9 cellular contexts compared by ENCODE assay signal in the genomic region with DNA sequence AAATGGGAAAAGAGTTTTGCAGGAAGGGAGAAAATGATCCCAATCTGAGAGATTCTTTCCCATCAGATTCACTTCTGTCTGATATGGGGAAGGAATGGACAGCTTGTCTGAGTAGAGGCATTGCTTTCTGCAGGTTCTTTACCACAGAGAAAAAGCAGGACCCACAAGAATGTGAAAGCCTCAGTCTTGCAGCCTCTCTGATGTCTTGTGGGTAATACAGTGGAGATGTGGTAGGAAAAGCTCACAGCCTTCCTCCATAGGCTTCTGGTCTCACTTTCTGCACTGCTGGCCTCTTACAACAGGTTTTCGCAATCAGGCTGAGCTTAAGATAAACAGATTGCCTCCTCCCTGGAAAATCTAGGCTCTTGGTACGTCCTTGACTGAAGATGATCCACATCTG. TPM values are rescaled to one million over a fixed set of nuclear protein-coding genes. Genes with fewer than 3 reads are reported as not detected.
DNase-seq lines count a peak whose midpoint lies in the region; ATAC-seq and TF ChIP-seq lines count a peak whose summit lies in the region.
"Had no signal": no experiment of that assay in that cellular context is flagged by ENCODE, and none has a peak within 500 bp of the region (broad histone marks: within the 10 kb centered on the region; RNA-seq: fewer than 3 reads in every experiment).

No MANE protein-coding gene starts in this region.

- no peak overlapping the region for H2BK12ac ChIP-seq in neuronal stem cell (ENCODE audit: low read length)

- TF ChIP-seq CTCF in DND-41 (IDR thresholded peaks at IDR 0.05; ENCODE audit: borderline replicate concordance, extremely low read depth, low read length, poor library complexity, severe bottlenecking) (no peak), HCT116 (IDR thresholded peaks at IDR 0.05 in 2 of 3, conservative IDR thresholded peaks at IDR 0.05 in 1 of 3; ENCODE audit: borderline replicate concordance in 1 of 3, insufficient read depth in 1 of 3, low read depth in 2 of 3, low read length in 2 of 3) (no peak), SK-N-SH (IDR thresholded peaks at IDR 0.05) (no peak)

- H3K9ac ChIP-seq in DND-41 (ENCODE audit: low read depth, low read length) (peak overlapping the region; percentile 57), HCT116 (ENCODE audit: low read length) (no peak overlapping the region), SK-N-SH (peak overlapping the region; percentile 62; the same call in 1 of the 2 replicates), neuronal stem cell (ENCODE audit: low read depth, low read length, poor library complexity) (no peak overlapping the region)

- TSS peak; percentile 63 for BruUV-seq in HCT116 (replicated peaks; lab: Mats Ljungman, UMichigan)

- no peak for TF ChIP-seq RAD21 in HCT116 (IDR thresholded peaks at IDR 0.05; ENCODE audit: low read depth)
- no peak for TF ChIP-seq RAD21 in SK-N-SH (IDR thresholded peaks at IDR 0.05; ENCODE audit: low read length)

- CTCF ChIA-PET in HCT116 (lab: Charles Lee), result interaction anchor here (0.6 to 1.5 kb wide), 2 partner anchors 23 to 137 kb away, joined by 3 to 7 read pairs; no protein-coding TSS in a partner anchor
- CTCF ChIA-PET in SK-N-SH (lab: Yijun Ruan, JAX), result interaction anchor here (1.1 to 1.9 kb wide), 2 partner anchors 24 to 134 kb away, joined by 3 to 5 read pairs; no protein-coding TSS in a partner anchor

- no peaks in the 10 kb centered on the region for H3K9me2 ChIP-seq in HCT116 (ENCODE audit: insufficient read depth)
- 0 out of 2 replicates have a peak, but pooled peaks cover 3% of the 10 kb centered on the region for H3K9me2 ChIP-seq in SK-N-SH

- no peak overlapping the region for H4K8ac ChIP-seq in neuronal stem cell (ENCODE audit: low read depth, low read length)

- no peak for TF ChIP-seq POLR2A in HCT116 (IDR thresholded peaks at IDR 0.05; ENCODE audit: borderline replicate concordance, extremely low read depth, insufficient read depth, insufficient read length)

- POLR2A ChIA-PET in HCT116 (lab: Charles Lee) (interaction anchor here (1.1 kb wide), 1 partner anchor 21 kb away, joined by 7 read pairs; a partner anchor contains a TSS), SK-N-SH (lab: Yijun Ruan, JAX) (no interaction called here)

- no peak overlapping the region for H2AK5ac ChIP-seq in neuronal stem cell (ENCODE audit: low read depth, low read length)

- H3K79me1 ChIP-seq in neuronal stem cell (ENCODE audit: low read depth, low read length), result no peaks in the 10 kb centered on the region

- RAD21 ChIA-PET in HCT116 (lab: Charles Lee; ENCODE audit: low non-redundant PET in 1 of 2, low total read pairs in 2 of 2, uncharacterized antibody in 2 of 2, unreplicated experiment in 2 of 2), result no interaction called here

- H3K27me3 ChIP-seq in DND-41 (ENCODE audit: insufficient read depth, low read length, poor library complexity), result no peaks in the 10 kb centered on the region
- H3K27me3 ChIP-seq in HCT116 (ENCODE audit: insufficient read depth, low read length), result no peaks in the 10 kb centered on the region
- no peaks in the 10 kb centered on the region for H3K27me3 ChIP-seq in SK-N-SH (ENCODE audit: insufficient read depth)
- no peaks in the 10 kb centered on the region for H3K27me3 ChIP-seq in neuronal stem cell (ENCODE audit: control insufficient read depth in 3 of 3, insufficient read depth in 3 of 3, low read depth in 1 of 3, low read length in 3 of 3)

- no peak for TF ChIP-seq EP300 in SK-N-SH (IDR thresholded peaks at IDR 0.05; ENCODE audit: borderline replicate concordance in 1 of 2, low read depth in 1 of 2, low read length in 1 of 2)

- H4K20me1 ChIP-seq in DND-41 (ENCODE audit: insufficient read depth, low read length), result no peaks in the 10 kb centered on the region
- H4K20me1 ChIP-seq in HCT116 (ENCODE audit: insufficient read depth), result no peaks in the 10 kb centered on the region
- no peaks in the 10 kb centered on the region for H4K20me1 ChIP-seq in SK-N-SH (ENCODE audit: insufficient read depth)

- no peaks in the 10 kb centered on the region for H3K9me3 ChIP-seq in DND-41 (ENCODE audit: insufficient read depth, low read length, severe bottlenecking)
- H3K9me3 ChIP-seq in HCT116 (ENCODE audit: control insufficient read depth in 1 of 2, insufficient read depth in 1 of 2, low read depth in 1 of 2, low read length in 2 of 2), result no peaks in the 10 kb centered on the region
- H3K9me3 ChIP-seq in SK-N-SH, result no peaks in the 10 kb centered on the region
- no peaks in the 10 kb centered on the region for H3K9me3 ChIP-seq in neuronal stem cell (replicated peaks in 1 of 2; ENCODE audit: control insufficient read depth in 2 of 2, insufficient read depth in 1 of 2, low read depth in 1 of 2, low read length in 2 of 2)

- H4K91ac ChIP-seq in neuronal stem cell (ENCODE audit: low read depth, low read length, poor library complexity), result no peak overlapping the region

- no peak overlapping the region for H3K18ac ChIP-seq in neuronal stem cell (ENCODE audit: low read length)

- H2AFZ ChIP-seq in DND-41 (ENCODE audit: low read depth, low read length) (peak overlapping the region; percentile 72), HCT116 (ENCODE audit: low read depth, low read length, poor library complexity, severe bottlenecking) (peak overlapping the region; percentile 52), SK-N-SH (ENCODE audit: low read depth) (peak overlapping the region; percentile 94), neuronal stem cell (ENCODE audit: low read length) (peak overlapping the region; percentile 88)

- H3K4me1 ChIP-seq in DND-41 (ENCODE audit: insufficient read depth, low read length) (peaks cover 19% of the 10 kb centered on the region), HCT116 (ENCODE audit: control insufficient read depth in 1 of 2, insufficient read depth in 2 of 2, low read length in 2 of 2) (peaks cover 2 to 11% of the 10 kb centered on the region in 2 experiments; a peak in 3 of 4 replicates), SK-N-SH (ENCODE audit: control insufficient read depth in 1 of 2, insufficient read depth in 2 of 2, low read depth in 1 of 2, low read length in 1 of 2) (peaks cover 2 to 13% of the 10 kb centered on the region in 2 experiments; a peak in 2 of 4 replicates), neuronal stem cell (ENCODE audit: control insufficient read depth in 2 of 2, insufficient read depth in 1 of 2, low read depth in 1 of 2, low read length in 2 of 2) (peaks cover 1 to 3% of the 10 kb centered on the region in 2 donors)

- intact Hi-C loops in HCT116 (cut with micrococcal nuclease), result no loop called here

- peaks cover 23% of the 10 kb centered on the region for H3F3A ChIP-seq in SK-N-SH (replicated peaks; ENCODE audit: insufficient read depth)

- H3K27ac ChIP-seq in DND-41 (ENCODE audit: low read length) (peak overlapping the region; percentile 91), HCT116 (ENCODE audit: low read depth, low read length) (no peak overlapping the region), SK-N-SH (ENCODE audit: low read depth in 2 of 2, low read length in 1 of 2) (peak overlapping the region; percentile 78 to 91), neuronal stem cell (replicated peaks; ENCODE audit: low read length) (no peak overlapping the region)

- H3K4me2 ChIP-seq in DND-41 (ENCODE audit: insufficient read depth, low read length) (peak overlapping the region; percentile 73), HCT116 (ENCODE audit: low read length) (peak overlapping the region; percentile 68), SK-N-SH (peak overlapping the region; percentile 78), neuronal stem cell (ENCODE audit: insufficient read depth, low read length, poor library complexity, severe bottlenecking) (peak overlapping the region; percentile 35)

- H3K36me3 ChIP-seq in DND-41 (ENCODE audit: insufficient read depth, low read length) (no peaks in the 10 kb centered on the region), HCT116 (ENCODE audit: control insufficient read depth in 1 of 2, insufficient read depth in 2 of 2, low read length in 2 of 2) (no peaks in the 10 kb centered on the region), SK-N-SH (replicated peaks in 1 of 2; ENCODE audit: control insufficient read depth in 1 of 2, insufficient read depth in 2 of 2, low read length in 1 of 2) (no peaks in the 10 kb centered on the region), neuronal stem cell (replicated peaks in 1 of 2; ENCODE audit: control insufficient read depth in 2 of 2, insufficient read depth in 2 of 2, low read length in 2 of 2) (no peaks in the 10 kb centered on the region)

- H2BK15ac ChIP-seq in neuronal stem cell (ENCODE audit: low read length), result no peak overlapping the region

- H3K4me3 ChIP-seq in DND-41 (ENCODE audit: low read depth in 1 of 2, low read length in 2 of 2) (peak overlapping the region; percentile 49 to 64; a peak in 3 of 4 replicates), HCT116 (replicated peaks in 1 of 2; ENCODE audit: low read depth in 1 of 2, low read length in 2 of 2) (peak overlapping the region; percentile 54 to 70), SK-N-SH (ENCODE audit: low read depth in 2 of 2, low read length in 1 of 2) (peak overlapping the region; percentile 64 to 65), neuronal stem cell (ENCODE audit: low read length in 2 of 2) (peak overlapping the region in 1 of 2 donors; percentile 58)

- H3K79me2 ChIP-seq in DND-41 (ENCODE audit: insufficient read depth, low read length) (no peaks in the 10 kb centered on the region), HCT116 (ENCODE audit: insufficient read depth, low read length) (no peaks in the 10 kb centered on the region), SK-N-SH (ENCODE audit: insufficient read depth) (no peaks in the 10 kb centered on the region)

- H3K4ac ChIP-seq in neuronal stem cell (ENCODE audit: low read length), result no peak overlapping the region

- H2BK120ac ChIP-seq in neuronal stem cell (ENCODE audit: low read depth, low read length), result no peak overlapping the region

- H3K14ac ChIP-seq in neuronal stem cell (ENCODE audit: low read length), result no peak overlapping the region

- WGBS in SK-N-SH (ENCODE audit: low lambda C conversion rate), result 72% methylated on average over 2 of the region's 2 CpGs
- no CpG with 5 or more reads among the region's 2 CpGs for WGBS in neuronal stem cell (ENCODE audit: extremely low coverage in 2 of 2, insufficient read length in 2 of 2, insufficient replicate concordance in 1 of 2), 2 donors

- no peak overlapping the region for H2BK5ac ChIP-seq in neuronal stem cell (ENCODE audit: low read length)

- H3K23ac ChIP-seq in neuronal stem cell (ENCODE audit: low read depth, low read length, poor library complexity), result no peak overlapping the region

- peak; percentile 35 for DNase-seq in DND-41
- DNase-seq in HCT116 (ENCODE audit: low read depth, low spot score), result no peak
- DNase-seq in SK-N-SH, result no peak
- peak; percentile 89 for DNase-seq in fibroblast of gingiva (ENCODE audit: low read depth)
- no peak for DNase-seq in neuronal stem cell (ENCODE audit: low spot score)
- no peak for DNase-seq in NCI-H2081 (lab: John Stamatoyannopoulos, UW)

- peak; percentile 62 for ATAC-seq in DND-41 (ENCODE audit: insufficient read depth, low read depth)
- ATAC-seq in HCT116, result no peak
- no peak for ATAC-seq in HG03175 (IDR thresholded peaks at IDR 0.05; ENCODE audit: unreplicated experiment)
- ATAC-seq in HG03196 (IDR thresholded peaks at IDR 0.05; ENCODE audit: unreplicated experiment), result no peak

RNA-seq across cellular contexts. Expression of a gene that starts 0.6 kb away (rescaled TPM):
- 3.6 TPM for total RNA-seq in HCT116 (2021; ENCODE audit: unreplicated experiment)
- polyA plus RNA-seq in HCT116 (2012), result 1.5 and 2.1 TPM in 2 replicates
- 4.4 and 5.7 TPM in 2 replicates for polyA plus RNA-seq in SK-N-SH (2012; rRNA removed)
- 6.1 and 7.6 TPM in 2 replicates for polyA plus RNA-seq in SK-N-SH (2012; cell fraction: cytosol; rRNA removed)
- polyA plus RNA-seq in SK-N-SH (2012; cell fraction: nucleus; rRNA removed), result 2.0 and 4.2 TPM in 2 replicates
- 16.3 TPM for polyA plus RNA-seq in neuronal stem cell (2013, experiment 1 of 2)
- 15.7 TPM for polyA plus RNA-seq in neuronal stem cell (2013, experiment 2 of 2)

RNA-seq across cellular contexts. Expression of a gene that starts 15.1 kb away (rescaled TPM):
- not detected for total RNA-seq in HCT116 (2021; ENCODE audit: unreplicated experiment)
- not detected in 2 replicates for polyA plus RNA-seq in HCT116 (2012)
- polyA plus RNA-seq in SK-N-SH (2012; rRNA removed), result 0.03 TPM in 1 of 2 replicates, not detected in the other
- polyA plus RNA-seq in SK-N-SH (2012; cell fraction: cytosol; rRNA removed), result 0.01 TPM in 1 of 2 replicates, not detected in the other
- polyA plus RNA-seq in SK-N-SH (2012; cell fraction: nucleus; rRNA removed), result not detected in 2 replicates
- not detected for polyA plus RNA-seq in neuronal stem cell (2013, experiment 1 of 2)
- not detected for polyA plus RNA-seq in neuronal stem cell (2013, experiment 2 of 2)
- total RNA-seq: T-helper 1 cell treated with Interleukin-12 subunit alpha and Interleukin-12 subunit beta and Interleukin-4 antibody, amounts not matched to agents 30 ng/mL and 1 ng/mL, for 36 hours had no signal

RNA-seq across cellular contexts. Expression of a gene that starts 21.4 kb away (rescaled TPM):
- 11.1 TPM for total RNA-seq in HCT116 (2021; ENCODE audit: unreplicated experiment)
- 2.4 and 3.6 TPM in 2 replicates for polyA plus RNA-seq in HCT116 (2012)
- polyA plus RNA-seq in SK-N-SH (2012; rRNA removed), result 2.7 and 3.6 TPM in 2 replicates
- 4.6 and 4.8 TPM in 2 replicates for polyA plus RNA-seq in SK-N-SH (2012; cell fraction: cytosol; rRNA removed)
- polyA plus RNA-seq in SK-N-SH (2012; cell fraction: nucleus; rRNA removed), result 1.2 and 2.3 TPM in 2 replicates
- 7.7 TPM for polyA plus RNA-seq in neuronal stem cell (2013, experiment 1 of 2)
- polyA plus RNA-seq in neuronal stem cell (2013, experiment 2 of 2), result 8.4 TPM

Comparison
In these comparisons a context has a peak if more than half of its experiments do, and no peak if none do; other contexts are left out.
1. DNase-seq: peak in DND-41 (single experiment) and fibroblast of gingiva (single experiment); none in HCT116 (single experiment), SK-N-SH (single experiment), neuronal stem cell (single experiment) and NCI-H2081 (0 of 2).
2. H3K27ac ChIP-seq: peak in DND-41 (single experiment) and SK-N-SH (2 of 2); none in HCT116 (single experiment) and neuronal stem cell (single experiment).
3. H3K9ac ChIP-seq: peak in DND-41 (single experiment) and SK-N-SH (single experiment); none in HCT116 (single experiment) and neuronal stem cell (single experiment).
4. Peak in every context shown above with its lines, with median percentiles within 50 percentile points of each other: H2AFZ ChIP-seq and H3K4me2 ChIP-seq.